Comparison of ENCODE assay signal across 2 cellular contexts in genomic region chr2:73262691-73263429, GRCh38. TPM values are rescaled to one million over a fixed set of nuclear protein-coding genes. Genes with fewer than 3 reads are reported as not detected.
"Had no signal": no experiment of that assay in that cellular context is flagged by ENCODE, and none has a peak within 500 bp of the region (broad histone marks: within the 10 kb centered on the region; RNA-seq: fewer than 3 reads in every experiment).

No MANE protein-coding gene starts in this region.

RNA-seq across cellular contexts. Expression of gene EGR4, which starts 30.5 kb away (rescaled TPM):
- total RNA-seq: GM23338 had no signal
- polyA plus RNA-seq: H1 had no signal
